20 cellular contexts compared by ENCODE assay signal in the genomic region with DNA sequence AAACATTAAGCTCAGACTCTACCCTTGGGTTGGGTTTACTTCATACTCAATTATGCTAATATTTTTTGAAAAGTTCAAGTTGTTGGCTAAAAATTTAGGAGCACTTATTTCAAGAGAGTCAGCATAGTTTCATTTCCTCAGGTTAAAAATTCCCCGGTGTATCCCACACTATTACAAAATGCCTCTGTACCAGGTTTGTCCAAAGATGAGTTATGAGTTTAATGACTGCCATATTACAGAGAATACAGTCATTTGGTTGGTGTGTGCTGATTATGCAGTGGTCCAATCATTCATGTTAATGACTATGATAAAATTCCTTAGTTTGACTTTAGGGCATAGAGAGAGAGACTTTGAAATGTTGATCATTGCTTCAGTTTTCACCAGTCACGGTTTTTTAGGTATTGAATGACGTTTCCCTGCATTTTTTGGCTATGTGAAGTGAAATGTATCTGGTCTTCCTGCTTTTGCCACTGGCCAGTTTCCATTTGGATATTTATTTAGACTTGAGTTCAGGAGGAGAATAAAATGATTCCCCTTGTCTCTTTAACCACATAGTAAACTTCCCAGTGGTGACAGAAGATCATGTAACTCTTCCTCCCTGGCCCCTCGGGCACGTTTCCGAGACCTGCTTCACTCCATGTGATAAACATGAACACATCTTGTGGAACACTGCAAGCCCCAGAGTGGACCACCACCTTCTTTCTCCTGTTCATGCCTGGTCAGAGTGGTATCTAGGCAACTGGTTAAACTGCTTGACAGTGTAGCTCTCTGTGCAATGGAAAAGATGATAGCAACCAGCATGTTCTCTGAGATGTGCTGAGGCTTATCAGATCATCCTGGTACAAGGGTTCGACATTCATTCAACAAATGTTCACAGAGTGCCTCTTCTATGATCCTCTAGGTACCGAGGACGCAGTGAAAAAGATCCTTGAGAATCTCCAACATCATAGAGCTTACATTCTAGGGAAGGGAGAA.
DNase-seq lines count a peak whose midpoint lies in the region; ATAC-seq and TF ChIP-seq lines count a peak whose summit lies in the region.
"Had no signal": no experiment of that assay in that cellular context is flagged by ENCODE, and none has a peak within 500 bp of the region (broad histone marks: within the 10 kb centered on the region; RNA-seq: fewer than 3 reads in every experiment).

No MANE protein-coding gene starts in this region.

- no peak overlapping the region for H3K14ac ChIP-seq in H9 (ENCODE audit: insufficient read depth, low read length)

- no peaks in the 10 kb centered on the region for H3K27me3 Mint-ChIP-seq in H9 (ENCODE audit: low read depth)
- H3K27me3 Mint-ChIP-seq: activated naive CD8-positive, alpha-beta T cell treated with anti-CD3 and anti-CD28 coated beads, Interleukin-2, amount 10 ng/mL, durations not matched to agents 7 days and 5 days had no signal

- peak overlapping the region in 2 of 3 experiments; percentile 1 to 11; a peak in 1 of 7 replicates for H3K27ac Mint-ChIP-seq in H9
- H3K27ac Mint-ChIP-seq: activated CD8-positive, alpha-beta T cell treated with anti-CD3 and anti-CD28 coated beads, Interleukin-2, amount 10 ng/mL, durations not matched to agents 7 days and 5 days; activated naive CD8-positive, alpha-beta T cell treated with anti-CD3 and anti-CD28 coated beads, Interleukin-2, amount 10 ng/mL, durations not matched to agents 7 days and 5 days; neural progenitor cell; WTC11 had no signal

- ATAC-seq in GM18520 (IDR thresholded peaks at IDR 0.05; ENCODE audit: unreplicated experiment) (peak; percentile 50), HG03565 (IDR thresholded peaks at IDR 0.05; ENCODE audit: unreplicated experiment) (peak; percentile 60), GM18909 (IDR thresholded peaks at IDR 0.05; ENCODE audit: poor library complexity, unreplicated experiment) (no peak), HG02938 (IDR thresholded peaks at IDR 0.05; ENCODE audit: unreplicated experiment) (no peak)
- ATAC-seq: activated CD8-positive, alpha-beta T cell treated with anti-CD3 and anti-CD28 coated beads, Interleukin-2, amount 10 ng/mL, durations not matched to agents 7 days and 5 days had no signal

- peaks cover 8% of the 10 kb centered on the region in 2 experiments for H3K4me1 Mint-ChIP-seq in H9
- H3K4me1 Mint-ChIP-seq: activated naive CD8-positive, alpha-beta T cell treated with anti-CD3 and anti-CD28 coated beads, Interleukin-2, amount 10 ng/mL, durations not matched to agents 7 days and 5 days; neural progenitor cell had no signal

- no peaks in the 10 kb centered on the region for H3K36me3 Mint-ChIP-seq in H9 (ENCODE audit: insufficient read depth in 1 of 3, low read depth in 3 of 3)
- H3K36me3 Mint-ChIP-seq: activated naive CD8-positive, alpha-beta T cell treated with anti-CD3 and anti-CD28 coated beads, Interleukin-2, amount 10 ng/mL, durations not matched to agents 7 days and 5 days; neural progenitor cell; WTC11 had no signal

- H2BK20ac ChIP-seq in H9 (ENCODE audit: low read depth, low read length, poor library complexity, severe bottlenecking), result no peak overlapping the region

- no peaks in the 10 kb centered on the region for H3K9me3 ChIP-seq in H9 (ENCODE audit: control insufficient read depth, low read depth, low read length)
- H3K9me3 ChIP-seq: Caco-2 had no signal

- no peak for TF ChIP-seq CTCF in H9 (conservative IDR thresholded peaks at IDR 0.05)

- no peak overlapping the region for H2BK120ac ChIP-seq in H9 (ENCODE audit: low read depth, low read length, poor library complexity, severe bottlenecking)

- H3K27me3 ChIP-seq in H9 (ENCODE audit: insufficient read depth, low read length), result no peaks in the 10 kb centered on the region
- H3K27me3 ChIP-seq: cardiac muscle cell, neural progenitor cell had no signal

- no peak overlapping the region for H3K56ac ChIP-seq in H9 (ENCODE audit: insufficient read length, low read depth, low read length)

- no peak overlapping the region for H4K8ac ChIP-seq in H9 (replicated peaks; ENCODE audit: insufficient read length, low read depth, low read length)

- no peak overlapping the region for H2AFZ ChIP-seq in H9 (ENCODE audit: low read length)
- H2AFZ ChIP-seq: neural progenitor cell had no signal

- no peak overlapping the region for H2BK12ac ChIP-seq in H9 (ENCODE audit: insufficient read length, low read depth, low read length)

- no peak overlapping the region for H3K9ac ChIP-seq in H9 (ENCODE audit: extremely low read depth, insufficient read length, low read length)
- H3K9ac ChIP-seq: neural progenitor cell had no signal

- H3K9me3 Mint-ChIP-seq in H9, result no peaks in the 10 kb centered on the region
- H3K9me3 Mint-ChIP-seq: activated naive CD8-positive, alpha-beta T cell treated with anti-CD3 and anti-CD28 coated beads, Interleukin-2, amount 10 ng/mL, durations not matched to agents 7 days and 5 days; neural progenitor cell; WTC11 had no signal

- H3K4me1 ChIP-seq in H9 (ENCODE audit: insufficient read depth, low read length), result no peaks in the 10 kb centered on the region
- H3K4me1 ChIP-seq: Caco-2, neural progenitor cell had no signal

- H2BK15ac ChIP-seq in H9 (ENCODE audit: low read depth, low read length), result no peak overlapping the region

- H4K20me1 ChIP-seq in H9 (ENCODE audit: control insufficient read depth, insufficient read depth, insufficient read length), result no peaks in the 10 kb centered on the region

- H3K79me1 ChIP-seq in H9 (ENCODE audit: insufficient read depth, low read depth, low read length, poor library complexity, severe bottlenecking), result no peaks in the 10 kb centered on the region

- DNase-seq in H9, result no peak
- DNase-seq in fibroblast of peridontal ligament (ENCODE audit: extremely low read depth), result peak; percentile 52
- no peak for DNase-seq in DMS153 treated with DMSO at 0.1 percent for 48 hours (lab: John Stamatoyannopoulos, UW; ENCODE audit: unreplicated experiment)
- DNase-seq: activated CD8-positive, alpha-beta T cell treated with anti-CD3 and anti-CD28 coated beads, Interleukin-2, amount 10 ng/mL, durations not matched to agents 7 days and 5 days; activated naive CD8-positive, alpha-beta T cell treated with anti-CD3 and anti-CD28 coated beads, Interleukin-2, amount 10 ng/mL, durations not matched to agents 7 days and 5 days; AML-193; Caco-2; effector CD8-positive, alpha-beta T cell; hippocampal formation; midbrain; NCI-H1048; NCI-H526 treated with DMSO at 0.1 percent for 48 hours; T-helper 1 cell had no signal

- H2BK5ac ChIP-seq in H9 (ENCODE audit: insufficient read length, low read length), result no peak overlapping the region

- H2AK5ac ChIP-seq in H9 (ENCODE audit: insufficient read length, low read length), result no peak overlapping the region

- no peaks in the 10 kb centered on the region for H3K23me2 ChIP-seq in H9 (ENCODE audit: insufficient read length, low read depth, low read length, poor library complexity, severe bottlenecking)

- no peak overlapping the region for H3K4me2 ChIP-seq in H9 (ENCODE audit: insufficient read depth, insufficient read length, low read length)
- H3K4me2 ChIP-seq: neural progenitor cell had no signal

- H3K18ac ChIP-seq in H9 (ENCODE audit: insufficient read length, low read depth, low read length), result no peak overlapping the region

- no peak overlapping the region for H3K4ac ChIP-seq in H9 (ENCODE audit: low read depth, low read length)

- H4K5ac ChIP-seq in H9 (ENCODE audit: insufficient read length, low read depth, low read length), result no peak overlapping the region

- no peak overlapping the region for H3K27ac ChIP-seq in H9 (ENCODE audit: insufficient read length, low read depth, low read length)
- H3K27ac ChIP-seq: cardiac muscle cell, neural progenitor cell had no signal

- H3K79me2 ChIP-seq in H9 (ENCODE audit: insufficient read depth, low read length), result no peaks in the 10 kb centered on the region

- H4K91ac ChIP-seq in H9 (ENCODE audit: insufficient read length, low read depth, low read length), result no peak overlapping the region

- no peak overlapping the region for H3K4me3 Mint-ChIP-seq in H9
- H3K4me3 Mint-ChIP-seq: activated CD8-positive, alpha-beta T cell treated with anti-CD3 and anti-CD28 coated beads, Interleukin-2, amount 10 ng/mL, durations not matched to agents 7 days and 5 days; activated naive CD8-positive, alpha-beta T cell treated with anti-CD3 and anti-CD28 coated beads, Interleukin-2, amount 10 ng/mL, durations not matched to agents 7 days and 5 days; neural progenitor cell; WTC11 had no signal

- H3T11ph ChIP-seq in H9 (ENCODE audit: low read length), result no peak overlapping the region

- WGBS in H9 (ENCODE audit: extremely low coverage, insufficient read length, low lambda C conversion rate), result no CpG with 5 or more reads among the region's 9 CpGs

- no peak overlapping the region for H3K23ac ChIP-seq in H9 (ENCODE audit: insufficient read length, low read depth, low read length)

Comparison
In these comparisons a context has a peak if more than half of its experiments do, and no peak if none do; other contexts are left out.
1. ATAC-seq: peak in GM18520 (single experiment) and HG03565 (single experiment); none in GM18909 (single experiment) and HG02938 (single experiment).